8 cellular contexts compared by ENCODE assay signal in genomic region chr17:32128470-32128869, GRCh38. TPM values are rescaled to one million over a fixed set of nuclear protein-coding genes. Genes with fewer than 3 reads are reported as not detected.
DNase-seq lines count a peak whose midpoint lies in the region; ATAC-seq, FAIRE-seq and TF ChIP-seq lines count a peak whose summit lies in the region.
"Not testable (repeated sequence)": the region's sequence is repeated elsewhere in the genome, so short reads cannot be mapped to it uniquely, and the experiment has no call there.

No MANE protein-coding gene starts in this region.

- not testable (repeated sequence) for H4K20me1 ChIP-seq in GM23338 (replicated peaks; ENCODE audit: insufficient read depth); PC-9 (ENCODE audit: insufficient read depth)

- H3K9me3 Mint-ChIP-seq in GM23338; activated T-cell treated with anti-CD3 and anti-CD28 coated beads, Interleukin-2, amount 50 U/mL, for 24 hours; naive thymus-derived CD8-positive, alpha-beta T cell; stimulated activated naive B cell treated with anti-CD40 and anti-IgM and Interleukin-4, amounts not matched to agents 10 μg/mL and 1 μg/mL and 100 μg/mL, for 72 hours: not testable (repeated sequence)

- TF ChIP-seq CTCF in AG10803 (conservative IDR thresholded peaks at IDR 0.05; ENCODE audit: low read length); GM23338 (conservative IDR thresholded peaks at IDR 0.05; ENCODE audit: low read depth in 2 of 2); PC-9 (conservative IDR thresholded peaks at IDR 0.05); bronchial epithelial cell (IDR thresholded peaks at IDR 0.05; ENCODE audit: insufficient read depth, low read length, severe bottlenecking); foreskin keratinocyte (conservative IDR thresholded peaks at IDR 0.05): not testable (repeated sequence)

- not testable (repeated sequence) for H2AFZ ChIP-seq in GM23338, PC-9

- POLR2A ChIA-PET in PC-9 (lab: Charles Lee; ENCODE audit: unreplicated experiment) = interaction anchor here (0.6 kb wide), 1 partner anchor 1189 kb away, joined by 8 read pairs; no protein-coding TSS in a partner anchor
- POLR2A ChIA-PET in naive thymus-derived CD8-positive, alpha-beta T cell (lab: Charles Lee) = interaction anchor here (1.0 to 3.1 kb wide), 4 partner anchors 9 to 25 kb away, joined by 3 to 21 read pairs (median 4); partner anchors contain the start of gene RHOT1

- H3K27ac Mint-ChIP-seq in GM23338 = peak overlapping the region; percentile 40; the same call in 1 of the 2 replicates
- H3K27ac Mint-ChIP-seq in activated T-cell treated with anti-CD3 and anti-CD28 coated beads, Interleukin-2, amount 50 U/mL, for 24 hours = peak overlapping the region; percentile 82
- H3K27ac Mint-ChIP-seq in naive thymus-derived CD8-positive, alpha-beta T cell = peak overlapping the region in 9 of 10 donors; percentile 64 to 100 (median 89)
- H3K27ac Mint-ChIP-seq in stimulated activated naive B cell treated with anti-CD40 and anti-IgM and Interleukin-4, amounts not matched to agents 10 μg/mL and 1 μg/mL and 100 μg/mL, for 72 hours = not testable (repeated sequence)

- BruUV-seq in PC-9 (replicated peaks; lab: Mats Ljungman, UMichigan) = not testable (repeated sequence)

- H3K36me3 Mint-ChIP-seq in GM23338 (ENCODE audit: low read depth) = peaks cover 11% of the 10 kb centered on the region
- peaks cover 14% of the 10 kb centered on the region for H3K36me3 Mint-ChIP-seq in activated T-cell treated with anti-CD3 and anti-CD28 coated beads, Interleukin-2, amount 50 U/mL, for 24 hours (ENCODE audit: low read depth)
- H3K36me3 Mint-ChIP-seq in naive thymus-derived CD8-positive, alpha-beta T cell; stimulated activated naive B cell treated with anti-CD40 and anti-IgM and Interleukin-4, amounts not matched to agents 10 μg/mL and 1 μg/mL and 100 μg/mL, for 72 hours: not testable (repeated sequence)

- not testable (repeated sequence) for DNase-seq in AG10803 (ENCODE audit: low read depth); GM23338 (ENCODE audit: low spot score); PC-9; activated T-cell treated with anti-CD3 and anti-CD28 coated beads, Interleukin-2, amount 50 U/mL, for 24 hours; naive thymus-derived CD8-positive, alpha-beta T cell; stimulated activated naive B cell treated with anti-CD40 and anti-IgM and Interleukin-4, amounts not matched to agents 10 μg/mL and 1 μg/mL and 100 μg/mL, for 72 hours
- DNase-seq in bronchial epithelial cell (ENCODE audit: low read depth) = peak; percentile 43
- DNase-seq in foreskin keratinocyte = peak in 1 of 2 donors; percentile 40

- not testable (repeated sequence) for H3K79me2 ChIP-seq in GM23338 (replicated peaks; ENCODE audit: insufficient read depth); PC-9 (ENCODE audit: low read depth)

- intact Hi-C loops in PC-9 (cut with micrococcal nuclease; ENCODE audit: unreplicated experiment) = not testable (repeated sequence)

- H3K4me2 ChIP-seq in GM23338 (peak overlapping the region; percentile 69), PC-9 (peak overlapping the region; percentile 76; the same call in 1 of the 2 replicates)

- H3K9me2 ChIP-seq in GM23338 (ENCODE audit: insufficient read depth); PC-9 (ENCODE audit: insufficient read depth): not testable (repeated sequence)

- peaks cover 16% of the 10 kb centered on the region; the same call in 2 of the 3 replicates for H3K4me1 Mint-ChIP-seq in GM23338
- H3K4me1 Mint-ChIP-seq in activated T-cell treated with anti-CD3 and anti-CD28 coated beads, Interleukin-2, amount 50 U/mL, for 24 hours (ENCODE audit: low read depth) = peaks cover 19% of the 10 kb centered on the region
- peaks cover 12 to 32% (median 25%) of the 10 kb centered on the region in 4 donors for H3K4me1 Mint-ChIP-seq in naive thymus-derived CD8-positive, alpha-beta T cell
- peaks cover 8 to 11% of the 10 kb centered on the region in 2 donors for H3K4me1 Mint-ChIP-seq in stimulated activated naive B cell treated with anti-CD40 and anti-IgM and Interleukin-4, amounts not matched to agents 10 μg/mL and 1 μg/mL and 100 μg/mL, for 72 hours

- H3K9me3 ChIP-seq in PC-9 (ENCODE audit: insufficient read depth, low read depth) = not testable (repeated sequence)

- not testable (repeated sequence) for H3K27me3 ChIP-seq in GM23338 (ENCODE audit: insufficient read depth); PC-9 (ENCODE audit: insufficient read depth, low read depth); bronchial epithelial cell (ENCODE audit: control insufficient read depth, insufficient read depth, low read length); foreskin keratinocyte

- H3K27ac ChIP-seq in GM23338 (ENCODE audit: low read depth); PC-9: not testable (repeated sequence)
- H3K27ac ChIP-seq in foreskin keratinocyte = peak overlapping the region; percentile 88

- CTCF ChIA-PET in PC-9 (lab: Charles Lee) = interaction anchor here (0.6 kb wide), 2 partner anchors 204 to 473 kb away, joined by 3 read pairs; no protein-coding TSS in a partner anchor

- not testable (repeated sequence) for H3F3A ChIP-seq in GM23338 (replicated peaks; ENCODE audit: low read depth); PC-9 (ENCODE audit: insufficient read depth, low read depth)

- peak overlapping the region; percentile 87 for H3K4me3 Mint-ChIP-seq in GM23338
- peak overlapping the region; percentile 92 for H3K4me3 Mint-ChIP-seq in activated T-cell treated with anti-CD3 and anti-CD28 coated beads, Interleukin-2, amount 50 U/mL, for 24 hours
- H3K4me3 Mint-ChIP-seq in naive thymus-derived CD8-positive, alpha-beta T cell = peak overlapping the region; percentile 74 to 99 (median 94)
- H3K4me3 Mint-ChIP-seq in stimulated activated naive B cell treated with anti-CD40 and anti-IgM and Interleukin-4, amounts not matched to agents 10 μg/mL and 1 μg/mL and 100 μg/mL, for 72 hours = peak overlapping the region; percentile 55 to 59

- H3K27me3 Mint-ChIP-seq in GM23338 (ENCODE audit: insufficient read depth, low read depth, poor library complexity); activated T-cell treated with anti-CD3 and anti-CD28 coated beads, Interleukin-2, amount 50 U/mL, for 24 hours; naive thymus-derived CD8-positive, alpha-beta T cell; stimulated activated naive B cell treated with anti-CD40 and anti-IgM and Interleukin-4, amounts not matched to agents 10 μg/mL and 1 μg/mL and 100 μg/mL, for 72 hours: not testable (repeated sequence)

- H3K36me3 ChIP-seq in GM23338 (ENCODE audit: insufficient read depth); PC-9 (ENCODE audit: low read depth); bronchial epithelial cell (ENCODE audit: control insufficient read depth, insufficient read depth, low read length): not testable (repeated sequence)

- ATAC-seq in GM23338 = peak; percentile 11; the same call in 2 of the 3 replicates
- not testable (repeated sequence) for ATAC-seq in foreskin keratinocyte; naive thymus-derived CD8-positive, alpha-beta T cell; stimulated activated naive B cell treated with anti-CD40 and anti-IgM and Interleukin-4, amounts not matched to agents 10 μg/mL and 1 μg/mL and 100 μg/mL, for 72 hours (replicated peaks)

- H3K4me1 ChIP-seq in GM23338 (ENCODE audit: insufficient read depth) = peaks cover 17% of the 10 kb centered on the region
- H3K4me1 ChIP-seq in PC-9 (replicated peaks; ENCODE audit: insufficient read depth); foreskin keratinocyte: not testable (repeated sequence)

- not testable (repeated sequence) for FAIRE-seq in bronchial epithelial cell (lab: Jason Lieb, UNC)

- H3K4me3 ChIP-seq in AG10803 (ENCODE audit: low read length) = peak overlapping the region; percentile 66
- H3K4me3 ChIP-seq in GM23338 = peak overlapping the region; percentile 81; the same call in 1 of the 2 replicates
- not testable (repeated sequence) for H3K4me3 ChIP-seq in PC-9
- peak overlapping the region; percentile 66 for H3K4me3 ChIP-seq in bronchial epithelial cell (ENCODE audit: low read depth, low read length)

RNA-seq across cellular contexts. Expression of gene RHOT1, which starts 13.8 kb away (rescaled TPM):
- total RNA-seq in GM23338 (2014; rRNA removed; shearing (Covaris generic)) = 51.4 and 53.5 TPM in 2 replicates
- polyA plus RNA-seq in GM23338 (2016; fragmentation: Nextera tagmentation; extraction: Ambion mirVana) (38.8 and 40.8 TPM in 2 replicates), foreskin keratinocyte (18.5 and 20.1 TPM in 2 replicates)
- total RNA-seq in PC-9 (2021) (20.4 and 28.3 TPM in 2 replicates), bronchial epithelial cell (40.3 and 41.6 TPM in 2 replicates), foreskin keratinocyte (25.6 and 28.5 TPM in 2 replicates)
- 10 to 100 TPM; 32.2 to 35.6 TPM for total RNA-seq in naive thymus-derived CD8-positive, alpha-beta T cell
- 10 to 100 TPM; 17.8 to 26.7 (median 24.7) TPM for polyA plus RNA-seq in naive thymus-derived CD8-positive, alpha-beta T cell
